13 cellular contexts compared by ENCODE assay signal in the genomic region with DNA sequence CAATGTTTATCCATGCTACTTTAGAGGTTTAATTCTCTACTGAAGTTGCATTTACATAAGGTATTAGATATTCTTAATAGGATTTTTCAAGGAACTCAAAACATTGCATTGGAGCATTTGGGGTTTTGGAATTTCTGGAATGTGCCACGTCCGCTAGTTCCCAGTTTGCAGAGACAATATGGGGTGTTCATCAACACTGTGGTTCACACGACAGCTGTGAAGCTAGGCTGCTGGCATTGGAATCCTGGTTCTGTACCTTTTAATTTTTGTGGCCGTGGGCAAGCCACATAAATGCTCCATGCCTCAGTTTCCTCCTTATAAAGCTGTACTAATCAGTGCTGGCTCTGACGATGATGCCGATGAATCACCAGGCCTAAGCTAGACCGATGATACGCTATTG.
"Had no signal": no experiment of that assay in that cellular context is flagged by ENCODE, and none has a peak within 500 bp of the region (broad histone marks: within the 10 kb centered on the region; RNA-seq: fewer than 3 reads in every experiment).

No MANE protein-coding gene starts in this region.

- H3K4me3 ChIP-seq: cardiac muscle cell, ovary, thoracic aorta had no signal

- DNase-seq: activated CD4-positive, alpha-beta memory T cell treated with anti-CD3 and anti-CD28 coated beads for 36 hours; activated CD4-positive, alpha-beta T cell treated with anti-CD3 and anti-CD28 coated beads for 1 hour; activated gamma-delta T cell; activated naive CD8-positive, alpha-beta T cell treated with anti-CD3 and anti-CD28 coated beads for 36 hours; activated T-cell treated with anti-CD3 and anti-CD28 coated beads, Interleukin-2, amount 50 U/mL, for 4 hours; cortex of kidney; effector memory CD8-positive, alpha-beta T cell; nephron progenitor cell; ovary; stimulated activated CD4-positive, alpha-beta T cell treated with anti-CD3 and anti-CD28 coated beads, Interleukin-2, amount 100 ng/mL, for 48 hours; stimulated activated naive CD8-positive, alpha-beta T cell treated with anti-CD3 and anti-CD28 coated beads, Interleukin-15, Interleukin-2, amounts not matched to agents 100 U/mL and 50 U/mL, for 24 hours had no signal

- ATAC-seq: activated T-cell treated with anti-CD3 and anti-CD28 coated beads, Interleukin-2, amount 50 U/mL, for 4 hours; effector memory CD8-positive, alpha-beta T cell; stimulated activated naive CD8-positive, alpha-beta T cell treated with anti-CD3 and anti-CD28 coated beads, Interleukin-15, Interleukin-2, amounts not matched to agents 100 U/mL and 50 U/mL, for 24 hours had no signal
